ENCODE assay signal across 8 cellular contexts in genomic region chr6:37516076-37516919, GRCh38.
A peak's percentile ranks its signal among the peaks of the same experiment; 100 is the strongest.
DNase-seq lines count a peak whose midpoint lies in the region; ATAC-seq and TF ChIP-seq lines count a peak whose summit lies in the region.

No MANE protein-coding gene starts in this region.

- DNase-seq in RWPE2 (ENCODE audit: low spot score): no peak
- peak; percentile 96 for DNase-seq in activated effector memory CD4-positive, alpha-beta T cell treated with anti-CD3 and anti-CD28 coated beads, Interleukin-2, amount 50 U/mL, for 16 hours
- DNase-seq in islet precursor cell: peak; percentile 57
- DNase-seq in stimulated activated CD8-positive, alpha-beta memory T cell treated with anti-CD3 and anti-CD28 coated beads, Interleukin-12 subunit alpha, Interleukin-12 subunit beta, amount 100 ng/mL, for 1 hour (ENCODE audit: low read depth): peak; percentile 69
- no peak for DNase-seq in NOMO-1 (lab: John Stamatoyannopoulos, UW; ENCODE audit: unreplicated experiment in 2 of 2)

- no peaks in the 10 kb centered on the region for H3K27me3 ChIP-seq in RWPE2 (ENCODE audit: insufficient read depth, poor library complexity, severe bottlenecking)

- peaks cover 7% of the 10 kb centered on the region for H3K4me1 ChIP-seq in RWPE2 (ENCODE audit: insufficient read depth, poor library complexity, severe bottlenecking)

- H3K9me3 ChIP-seq in RWPE2 (ENCODE audit: severe bottlenecking): no peaks in the 10 kb centered on the region

- H3K27ac ChIP-seq in RWPE2 (ENCODE audit: poor library complexity, severe bottlenecking): no peak overlapping the region

- no peaks in the 10 kb centered on the region for H3K36me3 ChIP-seq in RWPE2 (ENCODE audit: low read depth)

- ATAC-seq in HG03521 (IDR thresholded peaks at IDR 0.05; ENCODE audit: unreplicated experiment) (peak; percentile 52), RWPE2 (ENCODE audit: low read depth) (0 out of 3 replicates have a peak, but pooled peaks have one; percentile 21), GM19467 (IDR thresholded peaks at IDR 0.05; ENCODE audit: unreplicated experiment) (no peak)

- TF ChIP-seq POLR2A in GM19099 (IDR thresholded peaks at IDR 0.05; ENCODE audit: extremely low read depth, insufficient read length, low read depth): peak; percentile 44

- TF ChIP-seq CTCF in RWPE2 (IDR thresholded peaks at IDR 0.05; ENCODE audit: poor library complexity, severe bottlenecking): no peak

- no peak overlapping the region for H3K4me3 ChIP-seq in RWPE2 (ENCODE audit: severe bottlenecking)

Comparison
In these comparisons a context has a peak if more than half of its experiments do, and no peak if none do; other contexts are left out.
1. DNase-seq: peak in activated effector memory CD4-positive, alpha-beta T cell treated with anti-CD3 and anti-CD28 coated beads, Interleukin-2, amount 50 U/mL, for 16 hours (single experiment), islet precursor cell (single experiment) and stimulated activated CD8-positive, alpha-beta memory T cell treated with anti-CD3 and anti-CD28 coated beads, Interleukin-12 subunit alpha, Interleukin-12 subunit beta, amount 100 ng/mL, for 1 hour (single experiment); none in RWPE2 (single experiment) and NOMO-1 (0 of 2).